8 cellular contexts compared by ENCODE assay signal in the genomic region with DNA sequence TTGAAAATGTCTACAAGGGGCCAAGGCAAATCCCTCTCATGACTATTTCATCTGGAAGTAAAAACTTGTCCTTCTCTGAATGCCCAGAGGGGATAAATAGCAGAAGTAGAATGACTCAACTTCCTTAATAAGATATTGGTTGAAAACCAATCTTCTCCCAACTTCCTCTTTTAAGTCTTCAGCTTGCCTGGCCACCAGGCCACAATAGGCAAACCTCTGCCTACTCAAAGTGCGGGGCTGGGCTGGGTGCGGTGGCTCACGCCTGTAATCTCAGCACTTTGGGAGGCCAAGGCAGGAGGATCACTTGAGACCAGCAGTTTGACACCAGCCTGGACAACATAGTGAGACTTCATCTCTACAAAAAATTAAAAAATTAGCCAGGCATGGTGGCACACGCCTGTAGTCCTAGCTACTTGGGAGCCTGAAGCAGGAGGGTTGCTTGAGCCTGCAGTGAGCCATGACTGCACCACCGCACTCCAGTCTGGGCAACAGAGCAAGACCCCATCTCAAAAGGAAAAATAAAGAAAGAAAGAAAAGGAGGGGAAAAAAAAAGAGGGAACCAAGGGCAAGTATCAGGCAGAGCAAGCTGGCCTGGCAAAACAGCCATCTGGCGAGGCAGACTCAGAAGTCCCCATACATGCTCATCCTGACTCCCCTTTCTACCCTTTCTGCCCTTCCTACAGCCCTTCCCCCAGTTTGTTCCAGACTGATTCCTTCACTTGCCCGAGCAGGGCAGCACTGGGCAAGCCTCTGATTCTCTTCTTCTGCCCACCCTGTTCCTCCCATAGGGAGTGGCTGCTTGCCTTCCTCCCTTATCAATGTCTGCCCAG. TPM values are rescaled to one million over a fixed set of nuclear protein-coding genes. Genes with fewer than 3 reads are reported as not detected.
DNase-seq lines count a peak whose midpoint lies in the region; ATAC-seq and TF ChIP-seq lines count a peak whose summit lies in the region.

No MANE protein-coding gene starts in this region.

- POLR2A ChIA-PET in activated CD4-positive, alpha-beta memory T cell treated with anti-CD3 and anti-CD28 coated beads for 36 hours (lab: Charles Lee), result interaction anchor here (0.5 to 1.5 kb wide), 4 partner anchors 16 to 86 kb away, joined by 3 to 8 read pairs (median 4); partner anchors contain the start of gene MAP3K14

- TF ChIP-seq CTCF in chondrocyte (IDR thresholded peaks at IDR 0.05), result no peak

- intact Hi-C loops in activated CD4-positive, alpha-beta memory T cell treated with anti-CD3 and anti-CD28 coated beads for 36 hours (cut with micrococcal nuclease), result no loop called here
- intact Hi-C loops in left colon (cut with DNase I, micrococcal nuclease), result no loop called here

- no peaks in the 10 kb centered on the region for H3K27me3 Mint-ChIP-seq in activated CD4-positive, alpha-beta memory T cell treated with anti-CD3 and anti-CD28 coated beads for 36 hours
- H3K27me3 Mint-ChIP-seq in chondrocyte (ENCODE audit: low read depth), result no peaks in the 10 kb centered on the region

- CTCF ChIA-PET in activated CD4-positive, alpha-beta memory T cell treated with anti-CD3 and anti-CD28 coated beads for 36 hours (lab: Charles Lee), result interaction anchor here (0.8 to 2.3 kb wide), 3 partner anchors 18 to 89 kb away, joined by 3 to 8 read pairs (median 3); no protein-coding TSS in a partner anchor

- H3K9me3 Mint-ChIP-seq in activated CD4-positive, alpha-beta memory T cell treated with anti-CD3 and anti-CD28 coated beads for 36 hours, result no peaks in the 10 kb centered on the region
- H3K9me3 Mint-ChIP-seq in chondrocyte (ENCODE audit: low read depth), result no peaks in the 10 kb centered on the region

- H3K4me3 Mint-ChIP-seq in activated CD4-positive, alpha-beta memory T cell treated with anti-CD3 and anti-CD28 coated beads for 36 hours, result no peak overlapping the region
- no peak overlapping the region for H3K4me3 Mint-ChIP-seq in chondrocyte (ENCODE audit: unreplicated experiment)

- peak overlapping the region; percentile 65 for H3K27ac Mint-ChIP-seq in activated CD4-positive, alpha-beta memory T cell treated with anti-CD3 and anti-CD28 coated beads for 36 hours
- no peak overlapping the region for H3K27ac Mint-ChIP-seq in chondrocyte (ENCODE audit: unreplicated experiment)

- H3K4me1 Mint-ChIP-seq in activated CD4-positive, alpha-beta memory T cell treated with anti-CD3 and anti-CD28 coated beads for 36 hours (ENCODE audit: low read depth), result peaks cover 87% of the 10 kb centered on the region
- H3K4me1 Mint-ChIP-seq in chondrocyte (ENCODE audit: low read depth), result peaks cover 81% of the 10 kb centered on the region

- DNase-seq in AG20443 (ENCODE audit: low spot score) (peak; percentile 24), left colon (no peak), NCI-H526 treated with DMSO at 0.1 percent for 48 hours (lab: John Stamatoyannopoulos, UW) (no peak), chondrocyte (ENCODE audit: low spot score) (no peak), NCI-H774 (lab: John Stamatoyannopoulos, UW) (no peak)
- DNase-seq in activated CD4-positive, alpha-beta memory T cell treated with anti-CD3 and anti-CD28 coated beads for 36 hours, result no peak

- ATAC-seq in HG03378 (IDR thresholded peaks at IDR 0.05; ENCODE audit: unreplicated experiment) (peak; percentile 41), left colon (peak; percentile 12), HG03520 (IDR thresholded peaks at IDR 0.05; ENCODE audit: unreplicated experiment) (no peak)

- H3K36me3 Mint-ChIP-seq in activated CD4-positive, alpha-beta memory T cell treated with anti-CD3 and anti-CD28 coated beads for 36 hours, result peaks cover 36% of the 10 kb centered on the region
- no peaks in the 10 kb centered on the region for H3K36me3 Mint-ChIP-seq in chondrocyte (ENCODE audit: low read depth)

RNA-seq across cellular contexts. Expression of gene MAP3K14, which starts 20.6 kb away (rescaled TPM):
- 10 to 100 TPM; 62.9 to 65.0 TPM for total RNA-seq in activated CD4-positive, alpha-beta memory T cell treated with anti-CD3 and anti-CD28 coated beads for 36 hours
- total RNA-seq in left colon, result 10 to 100 TPM; 13.0 to 13.3 TPM
- total RNA-seq in chondrocyte, result 3.9 to 8.6 TPM (median 5.2 TPM) in 3 replicates

RNA-seq across cellular contexts. Expression of gene SPATA32, which starts 34.3 kb away (rescaled TPM):
- total RNA-seq in activated CD4-positive, alpha-beta memory T cell treated with anti-CD3 and anti-CD28 coated beads for 36 hours, result under 1 TPM in 1 of 2 experiments, not detected in 1; 0.12 TPM
- total RNA-seq in left colon, result not detected
- not detected in 3 replicates for total RNA-seq in chondrocyte
